In the genomic region with DNA sequence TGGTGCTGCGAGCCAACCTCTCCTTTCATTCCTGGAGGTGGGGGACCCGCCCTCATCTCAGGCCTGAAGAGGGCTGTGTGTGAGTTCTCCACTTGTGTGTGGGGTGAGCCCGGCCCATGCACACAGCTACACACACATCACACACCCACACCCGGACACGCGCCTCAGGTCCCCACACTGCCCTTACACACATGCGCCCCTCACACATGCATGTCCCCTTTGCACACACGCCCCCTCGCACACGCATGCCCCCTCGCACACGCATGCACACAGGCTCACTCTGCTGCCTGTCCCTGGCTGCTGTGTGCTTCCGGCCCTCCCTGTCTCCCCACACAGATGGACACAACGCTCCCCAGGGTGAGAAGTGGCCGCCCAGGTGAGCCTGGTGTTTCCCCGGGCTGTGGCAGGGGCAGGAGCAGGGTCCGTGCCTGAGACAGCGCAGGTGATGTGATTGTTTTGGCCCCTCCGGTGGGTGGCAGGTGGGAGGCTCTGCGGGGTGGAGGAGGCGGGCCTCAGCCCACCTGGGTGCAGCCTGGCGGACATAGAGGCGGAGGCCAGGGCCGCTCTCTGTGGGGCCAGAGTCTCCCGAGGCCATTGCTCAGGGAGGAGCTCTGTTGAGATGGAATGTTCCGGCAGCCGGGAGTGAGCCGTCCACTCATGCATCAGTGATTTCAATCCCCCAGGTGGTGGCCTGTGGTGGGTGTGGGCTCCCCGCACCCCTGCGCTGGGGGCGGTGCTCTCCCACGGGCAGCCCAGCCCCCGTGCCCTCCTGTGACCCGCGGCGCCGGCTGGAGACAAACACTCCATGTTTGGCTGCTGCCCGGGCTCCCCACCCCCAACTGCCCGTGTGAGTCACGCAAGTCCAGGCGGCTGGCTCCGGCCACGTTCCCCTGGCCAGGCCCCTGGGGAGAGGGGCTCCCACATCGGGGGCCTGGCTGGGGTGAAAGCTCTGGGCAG, we compare ENCODE assay signal across 1 cellular context.
TF ChIP-seq lines count a peak whose summit lies in the region.

No MANE protein-coding gene starts in this region.

TF ChIP-seq in WTC11, 78 proteins besides CTCF, POLR2A, EP300 and RAD21 (continued from another document):
- TF ChIP-seq, protein P1, sequence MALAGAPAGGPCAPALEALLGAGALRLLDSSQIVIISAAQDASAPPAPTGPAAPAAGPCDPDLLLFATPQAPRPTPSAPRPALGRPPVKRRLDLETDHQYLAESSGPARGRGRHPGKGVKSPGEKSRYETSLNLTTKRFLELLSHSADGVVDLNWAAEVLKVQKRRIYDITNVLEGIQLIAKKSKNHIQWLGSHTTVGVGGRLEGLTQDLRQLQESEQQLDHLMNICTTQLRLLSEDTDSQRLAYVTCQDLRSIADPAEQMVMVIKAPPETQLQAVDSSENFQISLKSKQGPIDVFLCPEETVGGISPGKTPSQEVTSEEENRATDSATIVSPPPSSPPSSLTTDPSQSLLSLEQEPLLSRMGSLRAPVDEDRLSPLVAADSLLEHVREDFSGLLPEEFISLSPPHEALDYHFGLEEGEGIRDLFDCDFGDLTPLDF (CRISPR knock-in tag; IDR thresholded peaks at IDR 0.05) = no peak
- TF ChIP-seq FOXK1 (CRISPR knock-in tag; IDR thresholded peaks at IDR 0.05) = no peak
